In genomic region chr9:129009584-129010141, GRCh38 we compare ENCODE assay signal across 18 cellular contexts.
"Had no signal": no experiment of that assay in that cellular context is flagged by ENCODE, and none has a peak within 500 bp of the region (broad histone marks: within the 10 kb centered on the region; RNA-seq: fewer than 3 reads in every experiment).

No MANE protein-coding gene starts in this region.

- H3K27ac ChIP-seq: left lung, neural progenitor cell, prostate gland had no signal

- H2AFZ ChIP-seq: neural progenitor cell had no signal

- H3K9me3 ChIP-seq: left lung, prostate gland, thoracic aorta had no signal

- H3K9ac ChIP-seq: neural progenitor cell had no signal

- H3K4me1 ChIP-seq: left lung, neural progenitor cell, prostate gland had no signal

- H3K27me3 ChIP-seq: left lung, neural progenitor cell had no signal

- H3K4me3 ChIP-seq: left lung, neural progenitor cell, prostate gland, thoracic aorta had no signal

- H3K4me2 ChIP-seq: neural progenitor cell had no signal

- DNase-seq: activated CD4-positive, alpha-beta memory T cell treated with anti-CD3 and anti-CD28 coated beads, Interleukin-2, amount 10 ng/mL, durations not matched to agents 7 days and 5 days; activated CD4-positive, alpha-beta T cell treated with anti-CD3 and anti-CD28 coated beads, Interleukin-2, amount 10 ng/mL, durations not matched to agents 24 days and 14 days; activated effector memory CD4-positive, alpha-beta T cell treated with anti-CD3 and anti-CD28 coated beads, Interleukin-2, amount 50 U/mL, for 16 hours; activated naive CD4-positive, alpha-beta T cell treated with anti-CD3 and anti-CD28 coated beads, Interleukin-2, amount 10 ng/mL, durations not matched to agents 7 days and 5 days; activated T-cell treated with anti-CD3 and anti-CD28 coated beads for 4 hours; amygdala; cortex of kidney; foreskin fibroblast; naive thymus-derived CD8-positive, alpha-beta T cell; stimulated activated CD4-positive, alpha-beta T cell treated with anti-CD3 and anti-CD28 coated beads, Interleukin-2, amount 100 ng/mL, for 48 hours; stimulated activated CD8-positive, alpha-beta memory T cell treated with anti-CD3 and anti-CD28 coated beads, Interleukin-4, amount 100 ng/mL, for 48 hours; stimulated activated naive CD4-positive, alpha-beta T cell treated with Interleukin-2 at 50 U/mL for 16 hours; T-helper 17 cell had no signal

- ATAC-seq: activated CD4-positive, CD25-positive, alpha-beta regulatory T cell treated with anti-CD3 and anti-CD28 coated beads, Interleukin-2, amount 50 U/mL, for 24 hours; left lung; naive thymus-derived CD8-positive, alpha-beta T cell; T-helper 17 cell had no signal

- H3K36me3 ChIP-seq: neural progenitor cell had no signal
